ENCODE assay signal across 24 cellular contexts in the genomic region with DNA sequence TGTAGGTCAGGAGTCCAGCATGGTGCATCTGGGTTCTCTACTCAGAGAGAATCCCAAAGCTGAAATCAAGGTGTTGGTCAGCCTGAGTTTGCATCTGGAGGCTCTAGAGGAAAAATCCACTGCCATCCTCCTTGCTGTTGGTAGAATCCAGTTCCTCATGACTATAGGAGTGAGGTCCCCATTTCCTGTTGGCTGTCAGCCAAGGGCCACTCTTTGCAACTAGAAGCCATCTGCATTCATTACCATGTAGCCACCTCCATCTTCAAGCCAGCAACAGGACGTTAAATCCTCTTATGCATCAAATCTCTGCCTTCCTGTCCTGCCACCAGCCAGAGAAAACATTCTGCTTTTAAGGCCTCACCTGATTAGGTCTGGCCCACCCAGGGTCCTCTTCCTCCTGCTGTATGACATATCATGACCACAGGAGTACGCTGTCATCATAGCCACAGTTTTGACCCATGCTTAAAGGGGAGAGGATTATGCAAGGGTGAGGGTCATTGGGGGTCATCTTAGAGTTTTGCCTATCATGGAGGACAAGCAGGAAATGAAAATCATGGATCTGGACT. TPM values are rescaled to one million over a fixed set of nuclear protein-coding genes. Genes with fewer than 3 reads are reported as not detected.
DNase-seq lines count a peak whose midpoint lies in the region; ATAC-seq and TF ChIP-seq lines count a peak whose summit lies in the region.
"Had no signal": no experiment of that assay in that cellular context is flagged by ENCODE, and none has a peak within 500 bp of the region (broad histone marks: within the 10 kb centered on the region; RNA-seq: fewer than 3 reads in every experiment).

No MANE protein-coding gene starts in this region.

- no peak for TF ChIP-seq EP300 in esophagus muscularis mucosa (IDR thresholded peaks at IDR 0.05)

- no peak overlapping the region for H3K4me3 Mint-ChIP-seq in osteocyte (ENCODE audit: unreplicated experiment)
- no peak overlapping the region for H3K4me3 Mint-ChIP-seq in activated T-helper 2 cell treated with anti-CD3 and anti-CD28 coated beads, Interferon-gamma antibody, Interleukin-2, Interleukin-4, amounts not matched to agents 10 μg/mL and 5 μg/mL and 100 μg/mL, durations not matched to agents 14 hours and 24 hours and 36 hours (ENCODE audit: low read depth)
- H3K4me3 Mint-ChIP-seq: CD14-positive monocyte; CD4-positive, alpha-beta T cell; GM23338; H9; HFFc6 had no signal

- DNase-seq in NCI-H82 (lab: John Stamatoyannopoulos, UW) (peak; percentile 25), NCI-H82 treated with DMSO at 0.1 percent for 48 hours (lab: John Stamatoyannopoulos, UW; ENCODE audit: unreplicated experiment) (no peak), esophagus muscularis mucosa (ENCODE audit: extremely low spot score) (peak; percentile 87), osteocyte (ENCODE audit: extremely low spot score, unreplicated experiment) (peak; percentile 62), NCI-H510A treated with DMSO at 0.1 percent for 48 hours (lab: John Stamatoyannopoulos, UW) (no peak)
- no peak for DNase-seq in activated T-helper 2 cell treated with anti-CD3 and anti-CD28 coated beads, Interferon-gamma antibody, Interleukin-2, Interleukin-4, amounts not matched to agents 10 μg/mL and 5 μg/mL and 100 μg/mL, durations not matched to agents 14 hours and 24 hours and 36 hours (ENCODE audit: low spot score)
- DNase-seq: ACHN; AML-193; BE2C; Calu3; CD4-positive, alpha-beta T cell; COR-L47; DMS53; DMS79 treated with DMSO at 0.1 percent for 48 hours; GF-D8; H9; HFFc6 had no signal

- H3K4me1 Mint-ChIP-seq in osteocyte (ENCODE audit: unreplicated experiment), result no peaks in the 10 kb centered on the region
- no peaks in the 10 kb centered on the region for H3K4me1 Mint-ChIP-seq in activated T-helper 2 cell treated with anti-CD3 and anti-CD28 coated beads, Interferon-gamma antibody, Interleukin-2, Interleukin-4, amounts not matched to agents 10 μg/mL and 5 μg/mL and 100 μg/mL, durations not matched to agents 14 hours and 24 hours and 36 hours (ENCODE audit: low read depth)
- H3K4me1 Mint-ChIP-seq: CD14-positive monocyte, GM23338, H9 had no signal

- no peak overlapping the region for H3K4me3 ChIP-seq in esophagus muscularis mucosa
- H3K4me3 ChIP-seq: BLaER1 treated with 17β-estradiol and CSF1 and Interleukin-3, amounts not matched to agents 10 nM and 100 nM; GM23338 had no signal

- intact Hi-C loops in esophagus muscularis mucosa (cut with DNase I), result no loop called here
- intact Hi-C loops in activated T-helper 2 cell treated with anti-CD3 and anti-CD28 coated beads, Interferon-gamma antibody, Interleukin-2, Interleukin-4, amounts not matched to agents 10 μg/mL and 5 μg/mL and 100 μg/mL, durations not matched to agents 14 hours and 24 hours and 36 hours (cut with micrococcal nuclease), result no loop called here

- TF ChIP-seq POLR2A in esophagus muscularis mucosa (IDR thresholded peaks at IDR 0.05; ENCODE audit: low read depth), result no peak

- no peaks in the 10 kb centered on the region for H3K36me3 ChIP-seq in esophagus muscularis mucosa
- H3K36me3 ChIP-seq: BE2C; BLaER1 treated with 17β-estradiol and CSF1 and Interleukin-3, amounts not matched to agents 10 nM and 100 nM had no signal

- H3K36me3 Mint-ChIP-seq in osteocyte (ENCODE audit: unreplicated experiment), result no peaks in the 10 kb centered on the region
- H3K36me3 Mint-ChIP-seq in activated T-helper 2 cell treated with anti-CD3 and anti-CD28 coated beads, Interferon-gamma antibody, Interleukin-2, Interleukin-4, amounts not matched to agents 10 μg/mL and 5 μg/mL and 100 μg/mL, durations not matched to agents 14 hours and 24 hours and 36 hours (ENCODE audit: low read depth), result no peaks in the 10 kb centered on the region
- H3K36me3 Mint-ChIP-seq: CD14-positive monocyte had no signal

- peaks cover 0 to 7% (median 0%) of the 10 kb centered on the region in 4 donors for H3K27me3 ChIP-seq in esophagus muscularis mucosa
- H3K27me3 ChIP-seq: BE2C; BLaER1 treated with 17β-estradiol and CSF1 and Interleukin-3, amounts not matched to agents 10 nM and 100 nM had no signal

- no peak overlapping the region for H3K27ac Mint-ChIP-seq in osteocyte (ENCODE audit: unreplicated experiment)
- no peak overlapping the region for H3K27ac Mint-ChIP-seq in activated T-helper 2 cell treated with anti-CD3 and anti-CD28 coated beads, Interferon-gamma antibody, Interleukin-2, Interleukin-4, amounts not matched to agents 10 μg/mL and 5 μg/mL and 100 μg/mL, durations not matched to agents 14 hours and 24 hours and 36 hours
- H3K27ac Mint-ChIP-seq: CD14-positive monocyte; CD4-positive, alpha-beta T cell; GM23338; H9; HFFc6 had no signal

- no peaks in the 10 kb centered on the region for H3K27me3 Mint-ChIP-seq in osteocyte (ENCODE audit: unreplicated experiment)
- H3K27me3 Mint-ChIP-seq in activated T-helper 2 cell treated with anti-CD3 and anti-CD28 coated beads, Interferon-gamma antibody, Interleukin-2, Interleukin-4, amounts not matched to agents 10 μg/mL and 5 μg/mL and 100 μg/mL, durations not matched to agents 14 hours and 24 hours and 36 hours (ENCODE audit: low read depth), result no peaks in the 10 kb centered on the region
- H3K27me3 Mint-ChIP-seq: CD4-positive, alpha-beta T cell had no signal

- TF ChIP-seq CTCF in esophagus muscularis mucosa (IDR thresholded peaks at IDR 0.05) (no peak), osteocyte (IDR thresholded peaks at IDR 0.05) (no peak)

- ATAC-seq in HG02981 (IDR thresholded peaks at IDR 0.05; ENCODE audit: unreplicated experiment), result no peak
- ATAC-seq: GM23338, HCT116 had no signal

- H3K4me1 ChIP-seq in esophagus muscularis mucosa, result peaks cover 0 to 5% (median 0%) of the 10 kb centered on the region in 4 donors
- H3K4me1 ChIP-seq: BE2C had no signal

- H3K9me3 Mint-ChIP-seq in osteocyte (ENCODE audit: unreplicated experiment), result peaks cover 15% of the 10 kb centered on the region
- peaks cover 20% of the 10 kb centered on the region for H3K9me3 Mint-ChIP-seq in activated T-helper 2 cell treated with anti-CD3 and anti-CD28 coated beads, Interferon-gamma antibody, Interleukin-2, Interleukin-4, amounts not matched to agents 10 μg/mL and 5 μg/mL and 100 μg/mL, durations not matched to agents 14 hours and 24 hours and 36 hours

- 74% methylated on average over 2 of the region's 2 CpGs for WGBS in esophagus muscularis mucosa

- no peak overlapping the region for H3K27ac ChIP-seq in esophagus muscularis mucosa (replicated peaks in 1 of 4)
- H3K27ac ChIP-seq: 22Rv1; BLaER1 treated with 17β-estradiol and CSF1 and Interleukin-3, amounts not matched to agents 10 nM and 100 nM had no signal

- H3K9me3 ChIP-seq in esophagus muscularis mucosa, result no peaks in the 10 kb centered on the region
- H3K9me3 ChIP-seq: BE2C; BLaER1 treated with 17β-estradiol and CSF1 and Interleukin-3, amounts not matched to agents 10 nM and 100 nM had no signal

RNA-seq across cellular contexts. Expression of a gene that starts 40.5 kb away (rescaled TPM):
- total RNA-seq in esophagus muscularis mucosa (under 1 TPM in 2 of 4 donors, not detected in 2; under 0.01 to 0.92 TPM), osteocyte (not detected in 2 replicates)
- not detected in 2 replicates for total RNA-seq in activated T-helper 2 cell treated with anti-CD3 and anti-CD28 coated beads, Interferon-gamma antibody, Interleukin-2, Interleukin-4, amounts not matched to agents 10 μg/mL and 5 μg/mL and 100 μg/mL, durations not matched to agents 14 hours and 24 hours and 36 hours
- total RNA-seq: CD4-positive, alpha-beta T cell; G401; GM23338; HFFc6 had no signal

Comparison
In these comparisons a context has a peak if more than half of its experiments do, and no peak if none do; other contexts are left out.
1. DNase-seq: peak in NCI-H82 (single experiment), esophagus muscularis mucosa (single experiment) and osteocyte (single experiment); none in NCI-H82 treated with DMSO at 0.1 percent for 48 hours (single experiment), NCI-H510A treated with DMSO at 0.1 percent for 48 hours (single experiment) and activated T-helper 2 cell treated with anti-CD3 and anti-CD28 coated beads, Interferon-gamma antibody, Interleukin-2, Interleukin-4, amounts not matched to agents 10 μg/mL and 5 μg/mL and 100 μg/mL, durations not matched to agents 14 hours and 24 hours and 36 hours (single experiment).